ENCODE assay signal across 30 cellular contexts in genomic region chrX:627510-627964, GRCh38. TPM values are rescaled to one million over a fixed set of nuclear protein-coding genes. Genes with fewer than 3 reads are reported as not detected.
DNase-seq lines count a peak whose midpoint lies in the region; ATAC-seq and TF ChIP-seq lines count a peak whose summit lies in the region.
"Had no signal": no experiment of that assay in that cellular context is flagged by ENCODE, and none has a peak within 500 bp of the region (broad histone marks: within the 10 kb centered on the region; RNA-seq: fewer than 3 reads in every experiment).

No MANE protein-coding gene starts in this region.

- DNase-seq in activated CD4-positive, alpha-beta T cell treated with anti-CD3 and anti-CD28 coated beads, Interleukin-2, amount 10 ng/mL, durations not matched to agents 24 days and 14 days = peak; percentile 41
- DNase-seq in activated CD4-positive, alpha-beta T cell treated with anti-CD3 and anti-CD28 coated beads, Interleukin-2, amount 50 U/mL, for 1 hour = no peak
- DNase-seq in WTC11 (ENCODE audit: low spot score) (no peak), neural crest cell (ENCODE audit: low read depth, low spot score) (no peak), NCI-H1048 (lab: John Stamatoyannopoulos, UW) (no peak), left cardiac atrium (no peak), NCI-H1436 treated with DMSO at 0.1 percent for 48 hours (lab: John Stamatoyannopoulos, UW) (no peak)
- DNase-seq: activated CD4-positive, alpha-beta memory T cell treated with anti-CD3 and anti-CD28 coated beads for 36 hours; activated CD4-positive, CD25-positive, alpha-beta regulatory T cell; activated naive CD8-positive, alpha-beta T cell treated with anti-CD3 and anti-CD28 coated beads, Interleukin-2, amount 10 ng/mL, durations not matched to agents 7 days and 5 days; DMS79; left colon; mesenchymal stem cell; MV-4-11; naive B cell; NCI-H1930; NCI-H2227 treated with DMSO at 0.1 percent for 48 hours; NCI-H748 treated with DMSO at 0.1 percent for 48 hours; ovary; Right ventricle myocardium superior; stimulated activated CD4-positive, alpha-beta T cell treated with anti-CD3 and anti-CD28 coated beads, Interleukin-4, amount 100 ng/mL, for 24 hours; stomach; tibial artery had no signal

- peaks cover 8% of the 10 kb centered on the region for H3K4me1 Mint-ChIP-seq in activated CD4-positive, alpha-beta T cell treated with anti-CD3 and anti-CD28 coated beads, Interleukin-2, amount 10 ng/mL, durations not matched to agents 24 days and 14 days
- H3K4me1 Mint-ChIP-seq in WTC11 = peaks cover 65% of the 10 kb centered on the region
- H3K4me1 Mint-ChIP-seq in neural crest cell = peaks cover 12% of the 10 kb centered on the region

- H3K4me3 Mint-ChIP-seq in activated CD4-positive, alpha-beta T cell treated with anti-CD3 and anti-CD28 coated beads, Interleukin-2, amount 10 ng/mL, durations not matched to agents 24 days and 14 days = no peak overlapping the region
- peak overlapping the region; percentile 6 for H3K4me3 Mint-ChIP-seq in WTC11
- peak overlapping the region; percentile 0 for H3K4me3 Mint-ChIP-seq in neural crest cell
- H3K4me3 Mint-ChIP-seq: activated CD4-positive, alpha-beta memory T cell treated with anti-CD3 and anti-CD28 coated beads for 36 hours; activated naive CD8-positive, alpha-beta T cell treated with anti-CD3 and anti-CD28 coated beads, Interleukin-2, amount 10 ng/mL, durations not matched to agents 7 days and 5 days; central memory CD8-positive, alpha-beta T cell had no signal

- peaks cover 10% of the 10 kb centered on the region for H3K9me3 Mint-ChIP-seq in activated CD4-positive, alpha-beta T cell treated with anti-CD3 and anti-CD28 coated beads, Interleukin-2, amount 10 ng/mL, durations not matched to agents 24 days and 14 days
- no peaks in the 10 kb centered on the region for H3K9me3 Mint-ChIP-seq in WTC11
- H3K9me3 Mint-ChIP-seq in neural crest cell = no peaks in the 10 kb centered on the region
- H3K9me3 Mint-ChIP-seq: activated CD4-positive, alpha-beta memory T cell treated with anti-CD3 and anti-CD28 coated beads for 36 hours; activated naive CD8-positive, alpha-beta T cell treated with anti-CD3 and anti-CD28 coated beads, Interleukin-2, amount 10 ng/mL, durations not matched to agents 7 days and 5 days had no signal

- POLR2A ChIA-PET in WTC11 (lab: Charles Lee) = no interaction called here

- TF ChIP-seq CTCF in WTC11 (IDR thresholded peaks at IDR 0.05) = no peak
- TF ChIP-seq CTCF in neural crest cell (conservative IDR thresholded peaks at IDR 0.05) = no peak

- no peak overlapping the region for H3K27ac Mint-ChIP-seq in activated CD4-positive, alpha-beta T cell treated with anti-CD3 and anti-CD28 coated beads, Interleukin-2, amount 10 ng/mL, durations not matched to agents 24 days and 14 days
- no peak overlapping the region for H3K27ac Mint-ChIP-seq in WTC11
- no peak overlapping the region for H3K27ac Mint-ChIP-seq in neural crest cell (ENCODE audit: unreplicated experiment)
- H3K27ac Mint-ChIP-seq: activated CD4-positive, alpha-beta memory T cell treated with anti-CD3 and anti-CD28 coated beads for 36 hours; activated naive CD8-positive, alpha-beta T cell treated with anti-CD3 and anti-CD28 coated beads, Interleukin-2, amount 10 ng/mL, durations not matched to agents 7 days and 5 days; activated T-helper 2 cell treated with anti-CD3 and anti-CD28 coated beads, Interferon-gamma antibody, Interleukin-2, Interleukin-4, amounts not matched to agents 10 μg/mL and 5 μg/mL and 100 μg/mL, durations not matched to agents 14 hours and 24 hours and 36 hours had no signal

- CTCF ChIA-PET in WTC11 (lab: Charles Lee) = no interaction called here

- no peaks in the 10 kb centered on the region for H3K36me3 Mint-ChIP-seq in activated CD4-positive, alpha-beta T cell treated with anti-CD3 and anti-CD28 coated beads, Interleukin-2, amount 10 ng/mL, durations not matched to agents 24 days and 14 days (ENCODE audit: low read depth)
- H3K36me3 Mint-ChIP-seq in WTC11 (peaks cover 18% of the 10 kb centered on the region), neural crest cell (ENCODE audit: low read depth) (peaks cover 3% of the 10 kb centered on the region)
- H3K36me3 Mint-ChIP-seq: activated CD4-positive, alpha-beta memory T cell treated with anti-CD3 and anti-CD28 coated beads for 36 hours had no signal

- intact Hi-C loops in activated CD4-positive, alpha-beta T cell treated with anti-CD3 and anti-CD28 coated beads, Interleukin-2, amount 10 ng/mL, durations not matched to agents 24 days and 14 days (cut with micrococcal nuclease) = no loop called here
- intact Hi-C loops in left cardiac atrium (cut with DNase I) = no loop called here

- ATAC-seq in WTC11 (no peak), GM18858 (IDR thresholded peaks at IDR 0.05; ENCODE audit: unreplicated experiment) (no peak), left cardiac atrium (no peak)
- ATAC-seq: left colon had no signal

- H3K27me3 Mint-ChIP-seq in activated CD4-positive, alpha-beta T cell treated with anti-CD3 and anti-CD28 coated beads, Interleukin-2, amount 10 ng/mL, durations not matched to agents 24 days and 14 days = peaks cover 63% of the 10 kb centered on the region
- H3K27me3 Mint-ChIP-seq in WTC11 (ENCODE audit: low read depth) (peaks cover 100% of the 10 kb centered on the region), neural crest cell (ENCODE audit: low read depth) (peaks cover 98% of the 10 kb centered on the region)

TF ChIP-seq in WTC11, 78 proteins besides CTCF, POLR2A, EP300 and RAD21 (continues in another document):
- TF ChIP-seq GTF2I (CRISPR knock-in tag; conservative IDR thresholded peaks at IDR 0.05) = no peak
- TF ChIP-seq JAZF1 (CRISPR knock-in tag; IDR thresholded peaks at IDR 0.05) = no peak
- no peak for TF ChIP-seq FOXK1 (CRISPR knock-in tag; IDR thresholded peaks at IDR 0.05)
- no peak for TF ChIP-seq E2F1 (CRISPR knock-in tag; IDR thresholded peaks at IDR 0.05)
- no peak for TF ChIP-seq PRRX2 (CRISPR knock-in tag; IDR thresholded peaks at IDR 0.05)
- TF ChIP-seq ZSCAN18 (CRISPR knock-in tag; IDR thresholded peaks at IDR 0.05) = no peak
- TF ChIP-seq ZNF416 (CRISPR knock-in tag; IDR thresholded peaks at IDR 0.05) = no peak
- no peak for TF ChIP-seq TCF7 (CRISPR knock-in tag; IDR thresholded peaks at IDR 0.05; ENCODE audit: low read depth)
- no peak for TF ChIP-seq NR3C1 (CRISPR knock-in tag; conservative IDR thresholded peaks at IDR 0.05; ENCODE audit: low read depth)
- TF ChIP-seq ELF4 (CRISPR knock-in tag; IDR thresholded peaks at IDR 0.05; ENCODE audit: low read depth) = no peak
- no peak for TF ChIP-seq STAT6 (CRISPR knock-in tag; conservative IDR thresholded peaks at IDR 0.05; ENCODE audit: low read depth)
- no peak for TF ChIP-seq NR2C2 (CRISPR knock-in tag; IDR thresholded peaks at IDR 0.05)
- TF ChIP-seq TEAD1 (CRISPR knock-in tag; IDR thresholded peaks at IDR 0.05) = no peak
- no peak for TF ChIP-seq RELA (CRISPR knock-in tag; IDR thresholded peaks at IDR 0.05; ENCODE audit: borderline replicate concordance)

RNA-seq across cellular contexts. Expression of gene SHOX, which starts 3.1 kb away (rescaled TPM):
- total RNA-seq in activated CD4-positive, alpha-beta T cell treated with anti-CD3 and anti-CD28 coated beads, Interleukin-2, amount 10 ng/mL, durations not matched to agents 24 days and 14 days = not detected in 2 replicates
- total RNA-seq in WTC11 (2021) (0.09 to 0.14 TPM in 2 of 3 replicates, not detected in the other), neural crest cell (0.14 and 0.16 TPM in 2 replicates), left cardiac atrium (not detected)
- total RNA-seq: A172; activated CD4-positive, alpha-beta memory T cell treated with anti-CD3 and anti-CD28 coated beads for 36 hours; activated naive CD8-positive, alpha-beta T cell treated with anti-CD3 and anti-CD28 coated beads, Interleukin-2, amount 10 ng/mL, durations not matched to agents 7 days and 5 days; activated T-helper 2 cell treated with anti-CD3 and anti-CD28 coated beads, Interferon-gamma antibody, Interleukin-2, Interleukin-4, amounts not matched to agents 10 μg/mL and 5 μg/mL and 100 μg/mL, durations not matched to agents 14 hours and 24 hours and 36 hours; astrocyte; endothelial cell of umbilical vein; right atrium auricular region; Right ventricle myocardium superior had no signal
